8 cellular contexts compared by ENCODE assay signal in the genomic region with DNA sequence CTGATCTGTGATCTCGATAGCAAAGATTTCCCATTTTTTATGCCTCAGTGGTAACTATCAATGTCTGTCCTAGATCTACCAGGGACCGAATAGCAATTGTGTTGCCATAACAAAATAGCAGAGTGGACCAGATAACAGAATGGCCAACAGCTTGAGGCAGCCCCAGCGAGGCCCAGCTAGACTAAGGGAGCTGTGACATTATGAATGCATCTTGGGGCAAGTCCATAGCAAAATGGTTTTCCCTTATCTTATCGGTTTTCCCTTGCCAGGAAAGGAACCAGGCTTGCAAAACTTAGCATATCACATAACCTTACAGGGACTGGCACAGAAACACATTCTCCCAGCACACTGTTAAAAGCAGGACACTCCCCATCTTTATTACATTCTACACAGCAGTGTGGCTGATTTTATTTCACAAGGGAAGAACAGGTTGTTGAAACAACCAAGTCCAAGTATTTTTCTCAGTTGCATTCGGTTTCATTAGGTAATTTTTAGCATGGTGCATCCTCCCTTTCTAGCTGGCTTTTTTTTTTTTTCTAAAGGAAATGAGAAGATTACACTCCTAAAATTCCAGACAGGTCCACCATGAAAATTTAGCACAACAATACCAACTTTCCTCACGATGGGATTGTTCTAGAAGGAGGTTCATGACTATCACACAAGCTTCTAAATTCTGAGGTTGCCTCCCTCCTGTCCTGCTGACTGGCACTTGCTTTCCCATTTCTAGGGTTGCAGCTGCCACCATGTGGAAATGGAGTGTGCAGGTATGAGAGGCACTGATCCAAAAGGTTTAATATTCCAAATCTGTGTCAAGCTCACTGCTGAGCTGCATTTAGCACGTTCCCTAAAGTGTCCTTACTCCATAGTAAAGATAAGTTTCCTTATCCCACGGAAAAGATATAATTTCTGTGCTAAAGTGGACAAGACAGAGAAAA.
DNase-seq lines count a peak whose midpoint lies in the region; ATAC-seq, FAIRE-seq and TF ChIP-seq lines count a peak whose summit lies in the region.

No MANE protein-coding gene starts in this region.

- POLR2A ChIA-PET in HEK293T (lab: Yijun Ruan, JAX) = no interaction called here

- no peaks in the 10 kb centered on the region for H3K27me3 ChIP-seq in GM23338 (ENCODE audit: insufficient read depth)

- H3K4me1 Mint-ChIP-seq in GM23338 = peaks cover 4% of the 10 kb centered on the region; the same call in 1 of the 3 replicates

- TF ChIP-seq CTCF in GM23338 (conservative IDR thresholded peaks at IDR 0.05; ENCODE audit: low read depth in 2 of 2) = peak; percentile 41 to 65

- H3K27me3 Mint-ChIP-seq in GM23338 (ENCODE audit: insufficient read depth, low read depth, poor library complexity) = peaks cover 3% of the 10 kb centered on the region

- DNase-seq in DMS114 treated with DMSO at 0.1 percent for 48 hours (lab: John Stamatoyannopoulos, UW; ENCODE audit: unreplicated experiment) (peak; percentile 4), GM23338 (ENCODE audit: low spot score) (peak; percentile 29), SK-MEL-5 (ENCODE audit: low read depth, low spot score) (peak; percentile 83), left lobe of liver (ENCODE audit: low spot score) (no peak), HEK293T (ENCODE audit: extremely low spot score) (no peak), NCI-H526 (lab: John Stamatoyannopoulos, UW) (no peak), SK-N-DZ (ENCODE audit: low spot score) (no peak), GM19239 (ENCODE audit: insufficient read length, low spot score) (no peak)

- H3K4me1 ChIP-seq in GM23338 (ENCODE audit: insufficient read depth) = no peaks in the 10 kb centered on the region

- H3K27ac ChIP-seq in GM23338 (ENCODE audit: low read depth) = no peak overlapping the region

- no peaks in the 10 kb centered on the region for H3K9me3 Mint-ChIP-seq in GM23338

- no peaks in the 10 kb centered on the region for H3F3A ChIP-seq in GM23338 (replicated peaks; ENCODE audit: low read depth)

- FAIRE-seq in GM19239 (lab: Jason Lieb, UNC) = no peak

- no peaks in the 10 kb centered on the region for H3K79me2 ChIP-seq in GM23338 (replicated peaks; ENCODE audit: insufficient read depth)

- ATAC-seq in GM23338 (peak; percentile 49; the same call in 2 of the 3 replicates), left lobe of liver (peak; percentile 89)

- CTCF ChIA-PET in HEK293T (lab: Yijun Ruan, JAX) = no interaction called here

- no peaks in the 10 kb centered on the region for H3K36me3 Mint-ChIP-seq in GM23338 (ENCODE audit: low read depth)

- H3K36me3 ChIP-seq in GM23338 (ENCODE audit: insufficient read depth) = no peaks in the 10 kb centered on the region

- no peak overlapping the region for H3K4me3 Mint-ChIP-seq in GM23338

- in situ Hi-C loops in SK-MEL-5 (cut with HindIII; ENCODE audit: low pct_unique_long_range_greater_than_20kb, low sequenced_read_pairs) = no loop called here

- H4K20me1 ChIP-seq in GM23338 (replicated peaks; ENCODE audit: insufficient read depth) = no peaks in the 10 kb centered on the region

- no peak overlapping the region for H3K4me3 ChIP-seq in GM23338

- no peak overlapping the region for H3K4me2 ChIP-seq in GM23338

- no peak overlapping the region for H3K27ac Mint-ChIP-seq in GM23338

- peak overlapping the region; percentile 9; the same call in 1 of the 2 replicates for H2AFZ ChIP-seq in GM23338

- H3K9me2 ChIP-seq in GM23338 (ENCODE audit: insufficient read depth) = no peaks in the 10 kb centered on the region

TF ChIP-seq in HEK293T, 16 proteins besides CTCF, POLR2A, EP300 and RAD21:
- TF ChIP-seq LEF1 (IDR thresholded peaks at IDR 0.05; ENCODE audit: borderline replicate concordance) = no peak
TF ChIP-seq in HEK293T: peak in this region for 0.

Comparison
In these comparisons a context has a peak if more than half of its experiments do, and no peak if none do; other contexts are left out.
1. DNase-seq: peak in DMS114 treated with DMSO at 0.1 percent for 48 hours (single experiment), GM23338 (single experiment) and SK-MEL-5 (single experiment); none in left lobe of liver (single experiment), HEK293T (single experiment), NCI-H526 (0 of 2), SK-N-DZ (single experiment) and GM19239 (single experiment).